Comparison of ENCODE assay signal across 24 cellular contexts in the genomic region with DNA sequence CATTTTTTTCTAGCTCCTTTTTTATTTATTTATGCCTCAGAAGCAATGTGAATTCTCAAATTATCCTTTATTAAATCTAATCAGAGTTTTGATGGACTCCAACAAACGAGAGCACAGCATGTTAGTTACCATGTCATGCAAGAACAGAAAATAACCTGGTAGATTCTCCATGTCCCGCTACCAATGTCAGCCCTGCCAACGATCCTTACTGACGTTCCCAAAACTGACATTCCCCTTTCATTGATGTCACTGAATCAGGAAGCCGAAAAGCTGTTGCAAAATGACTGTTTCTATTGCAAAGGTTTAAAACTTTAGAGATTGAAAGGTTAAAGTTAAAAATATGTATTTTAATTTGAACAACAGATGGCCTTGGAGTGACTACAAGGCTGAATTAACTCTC.
A peak's percentile ranks its signal among the peaks of the same experiment; 100 is the strongest.
DNase-seq lines count a peak whose midpoint lies in the region; ATAC-seq, FAIRE-seq and TF ChIP-seq lines count a peak whose summit lies in the region.
"Had no signal": no experiment of that assay in that cellular context is flagged by ENCODE, and none has a peak within 500 bp of the region (broad histone marks: within the 10 kb centered on the region; RNA-seq: fewer than 3 reads in every experiment).

No MANE protein-coding gene starts in this region.

- H3F3A ChIP-seq in SU-DHL-6 (ENCODE audit: insufficient read depth), result peaks cover 13% of the 10 kb centered on the region

- no peaks in the 10 kb centered on the region for H4K20me1 ChIP-seq in SU-DHL-6 (ENCODE audit: low read depth, low read length)
- H4K20me1 ChIP-seq: BLaER1 treated with 17β-estradiol and CSF1 and Interleukin-3, amounts not matched to agents 10 nM and 100 nM had no signal

- TF ChIP-seq CTCF in SU-DHL-6 (IDR thresholded peaks at IDR 0.05; ENCODE audit: insufficient read depth, low read length, poor library complexity, severe bottlenecking), result no peak

- no peak overlapping the region for H3K9ac ChIP-seq in SU-DHL-6 (ENCODE audit: low read length)
- H3K9ac ChIP-seq: BLaER1 treated with 17β-estradiol and CSF1 and Interleukin-3, amounts not matched to agents 10 nM and 100 nM had no signal

- H3K27me3 Mint-ChIP-seq in CD8-positive, alpha-beta memory T cell, result no peaks in the 10 kb centered on the region
- H3K27me3 Mint-ChIP-seq: B cell; CD4-positive, alpha-beta T cell had no signal

- H3K36me3 Mint-ChIP-seq in CD8-positive, alpha-beta memory T cell, result no peaks in the 10 kb centered on the region
- H3K36me3 Mint-ChIP-seq: CD8-positive, alpha-beta T cell had no signal

- no peaks in the 10 kb centered on the region for H3K4me1 Mint-ChIP-seq in CD8-positive, alpha-beta memory T cell
- H3K4me1 Mint-ChIP-seq: B cell had no signal

- no peaks in the 10 kb centered on the region for H3K79me2 ChIP-seq in SU-DHL-6 (ENCODE audit: insufficient read depth, low read length)

- no peak overlapping the region for H3K27ac ChIP-seq in SU-DHL-6 (ENCODE audit: low read depth, low read length)
- H3K27ac ChIP-seq in CD8-positive, alpha-beta memory T cell (ENCODE audit: low read depth, low read length), result no peak overlapping the region
- H3K27ac ChIP-seq: 22Rv1; A549; BLaER1 treated with 17β-estradiol and CSF1 and Interleukin-3, amounts not matched to agents 10 nM and 100 nM; C4-2B had no signal

- POLR2A ChIA-PET in CD8-positive, alpha-beta memory T cell (lab: Charles Lee), result no interaction called here

- in situ Hi-C loops in G401 (cut with HindIII; ENCODE audit: low sequenced_read_pairs), result no loop called here

- DNase-seq in G401 (ENCODE audit: low spot score), result peak; percentile 58
- DNase-seq in cerebellar cortex (ENCODE audit: low spot score), result peak; percentile 53
- no peak for DNase-seq in H54 (ENCODE audit: insufficient read length, low spot score)
- DNase-seq in CD8-positive, alpha-beta memory T cell, result no peak
- DNase-seq: AML-193; CD4-positive, alpha-beta T cell; CD8-positive, alpha-beta T cell; COR-L47; DMS 273 treated with DMSO at 0.1 percent for 48 hours; DMS153; DMS53; DMS79; DND-41; EL; GF-D8 had no signal

- peak overlapping the region; percentile 76 for H2AFZ ChIP-seq in SU-DHL-6 (ENCODE audit: low read depth, low read length, severe bottlenecking)

- no peaks in the 10 kb centered on the region for H3K36me3 ChIP-seq in SU-DHL-6 (ENCODE audit: low read length)
- no peaks in the 10 kb centered on the region for H3K36me3 ChIP-seq in CD8-positive, alpha-beta memory T cell (ENCODE audit: insufficient read depth, low read length)
- H3K36me3 ChIP-seq: BLaER1 treated with 17β-estradiol and CSF1 and Interleukin-3, amounts not matched to agents 10 nM and 100 nM had no signal

- no peak overlapping the region for H3K4me3 ChIP-seq in SU-DHL-6 (ENCODE audit: insufficient read depth, low read length, poor library complexity, severe bottlenecking)
- H3K4me3 ChIP-seq in CD8-positive, alpha-beta memory T cell (ENCODE audit: low read length), result no peak overlapping the region
- H3K4me3 ChIP-seq: A549; BLaER1 treated with 17β-estradiol and CSF1 and Interleukin-3, amounts not matched to agents 10 nM and 100 nM had no signal

- no peak for FAIRE-seq in H54 (lab: Jason Lieb, UNC)
- FAIRE-seq: A549, GM12891, GM19239 had no signal

- no peak overlapping the region for H3K4me3 Mint-ChIP-seq in CD8-positive, alpha-beta memory T cell
- H3K4me3 Mint-ChIP-seq: B cell; CD4-positive, alpha-beta T cell; CD8-positive, alpha-beta T cell had no signal

- no peaks in the 10 kb centered on the region for H3K9me2 ChIP-seq in SU-DHL-6 (replicated peaks; ENCODE audit: insufficient read depth, low read length)

- no peak overlapping the region for H3K4me2 ChIP-seq in SU-DHL-6 (ENCODE audit: low read depth, low read length, poor library complexity, severe bottlenecking)
- H3K4me2 ChIP-seq: A549; BLaER1 treated with 17β-estradiol and CSF1 and Interleukin-3, amounts not matched to agents 10 nM and 100 nM had no signal

- no peak for TF ChIP-seq POLR2A in H54 (IDR thresholded peaks at IDR 0.05; ENCODE audit: low read depth, low read length)

- no peaks in the 10 kb centered on the region for H3K9me3 Mint-ChIP-seq in CD8-positive, alpha-beta memory T cell
- H3K9me3 Mint-ChIP-seq: CD4-positive, alpha-beta T cell; CD8-positive, alpha-beta T cell had no signal

- H3K27me3 ChIP-seq in SU-DHL-6 (ENCODE audit: low read length), result no peaks in the 10 kb centered on the region
- no peaks in the 10 kb centered on the region for H3K27me3 ChIP-seq in CD8-positive, alpha-beta memory T cell (ENCODE audit: insufficient read depth, low read length, poor library complexity, severe bottlenecking)
- H3K27me3 ChIP-seq: BLaER1 treated with 17β-estradiol and CSF1 and Interleukin-3, amounts not matched to agents 10 nM and 100 nM had no signal

- no peaks in the 10 kb centered on the region for H3K4me1 ChIP-seq in CD8-positive, alpha-beta memory T cell (ENCODE audit: insufficient read depth, low read length)
- H3K4me1 ChIP-seq: A549; BLaER1 treated with 17β-estradiol and CSF1 and Interleukin-3, amounts not matched to agents 10 nM and 100 nM had no signal

- CTCF ChIA-PET in CD8-positive, alpha-beta memory T cell (lab: Charles Lee), result no interaction called here

- no peak overlapping the region for H3K27ac Mint-ChIP-seq in CD8-positive, alpha-beta memory T cell
- H3K27ac Mint-ChIP-seq: B cell; CD4-positive, alpha-beta T cell; CD8-positive, alpha-beta T cell had no signal

- ATAC-seq in GM21390 (IDR thresholded peaks at IDR 0.05; ENCODE audit: unreplicated experiment), result no peak
- ATAC-seq: A549; CD8-positive, alpha-beta T cell had no signal

- no peaks in the 10 kb centered on the region for H3K9me3 ChIP-seq in SU-DHL-6 (ENCODE audit: insufficient read depth, low read length)
- no peaks in the 10 kb centered on the region for H3K9me3 ChIP-seq in CD8-positive, alpha-beta memory T cell (ENCODE audit: low read length)
- H3K9me3 ChIP-seq: A549; BLaER1 treated with 17β-estradiol and CSF1 and Interleukin-3, amounts not matched to agents 10 nM and 100 nM had no signal

Comparison
In these comparisons a context has a peak if more than half of its experiments do, and no peak if none do; other contexts are left out.
1. DNase-seq: peak in G401 (single experiment) and cerebellar cortex (single experiment); none in H54 (single experiment) and CD8-positive, alpha-beta memory T cell (0 of 5).